In genomic region chr6:151682922-151683321, GRCh38 we compare ENCODE assay signal across 14 cellular contexts.
A peak's percentile ranks its signal among the peaks of the same experiment; 100 is the strongest.
DNase-seq lines count a peak whose midpoint lies in the region; TF ChIP-seq lines count a peak whose summit lies in the region.
"Had no signal": no experiment of that assay in that cellular context is flagged by ENCODE, and none has a peak within 500 bp of the region (broad histone marks: within the 10 kb centered on the region; RNA-seq: fewer than 3 reads in every experiment).

No MANE protein-coding gene starts in this region.

- H3K4me1 ChIP-seq in endodermal cell (ENCODE audit: control insufficient read depth, insufficient read depth, low read length) (peaks cover 11% of the 10 kb centered on the region), liver (ENCODE audit: control insufficient read depth in 4 of 4, insufficient read depth in 4 of 4, low read length in 3 of 4) (peaks cover 6 to 36% (median 28%) of the 10 kb centered on the region in 4 donors)
- H3K4me1 ChIP-seq: BE2C had no signal

- no peaks in the 10 kb centered on the region for H3K27me3 ChIP-seq in endodermal cell (ENCODE audit: control insufficient read depth, insufficient read depth, low read length, poor library complexity, severe bottlenecking)
- no peaks in the 10 kb centered on the region for H3K27me3 ChIP-seq in liver (ENCODE audit: control insufficient read depth in 4 of 4, insufficient read depth in 4 of 4, low read length in 3 of 4)

- H3K4me3 ChIP-seq in endodermal cell (ENCODE audit: low read length) (peak overlapping the region; percentile 44), liver (ENCODE audit: low read depth in 1 of 3, low read length in 3 of 3) (no peak overlapping the region)
- H3K4me3 ChIP-seq: K562 had no signal

- H3K36me3 Mint-ChIP-seq in endodermal cell (ENCODE audit: low read depth) = no peaks in the 10 kb centered on the region
- H3K36me3 Mint-ChIP-seq: CD4-positive, CD25-positive, alpha-beta regulatory T cell had no signal

- H3K27ac ChIP-seq in endodermal cell (ENCODE audit: low read depth, low read length) (no peak overlapping the region), liver (ENCODE audit: low read depth in 1 of 2, low read length in 2 of 2) (peak overlapping the region in 1 of 2 donors; percentile 39)
- H3K27ac ChIP-seq: HL-60 had no signal

- no peaks in the 10 kb centered on the region for H3K9me3 Mint-ChIP-seq in endodermal cell
- H3K9me3 Mint-ChIP-seq: CD8-positive, alpha-beta memory T cell; H9 had no signal

- no peak for TF ChIP-seq CTCF in endodermal cell (conservative IDR thresholded peaks at IDR 0.05)
- TF ChIP-seq CTCF in liver (IDR thresholded peaks at IDR 0.05; ENCODE audit: low read depth, low read length, missing input control) = no peak

- peaks cover 29% of the 10 kb centered on the region for H3K4me1 Mint-ChIP-seq in endodermal cell
- H3K4me1 Mint-ChIP-seq: H9 had no signal

- H3K27ac Mint-ChIP-seq in endodermal cell = peak overlapping the region; percentile 90
- H3K27ac Mint-ChIP-seq: CD4-positive, CD25-positive, alpha-beta regulatory T cell; CD8-positive, alpha-beta memory T cell; H9 had no signal

- 58% methylated on average over 3 of the region's 3 CpGs; no CpG with 5 or more reads in 1 of the 2 experiments for WGBS in endodermal cell (ENCODE audit: insufficient coverage in 1 of 2, insufficient read length in 1 of 2), 2 experiments
- WGBS in liver = 28% methylated on average over 3 of the region's 3 CpGs

- DNase-seq in NCI-H82 (lab: John Stamatoyannopoulos, UW) (peak; percentile 30), endodermal cell (no peak), epidermal melanocyte (ENCODE audit: insufficient read length, low spot score) (no peak), AML-193 (lab: John Stamatoyannopoulos, UW) (no peak), NCI-H1436 treated with DMSO at 0.1 percent for 48 hours (lab: John Stamatoyannopoulos, UW) (no peak)
- DNase-seq: BE2C; C1 segment of cervical spinal cord; CD4-positive, CD25-positive, alpha-beta regulatory T cell; CD8-positive, alpha-beta memory T cell; H9; IMR-90 had no signal

- H3K9ac ChIP-seq in endodermal cell (ENCODE audit: extremely low read depth, low read length, poor library complexity, severe bottlenecking) = peak overlapping the region; percentile 36
- no peak overlapping the region for H3K9ac ChIP-seq in liver (ENCODE audit: low read depth in 1 of 2, low read length in 2 of 2)

- H3K27me3 Mint-ChIP-seq in endodermal cell (ENCODE audit: insufficient read depth) = peaks cover 8% of the 10 kb centered on the region

- no peak overlapping the region for H3K4me3 Mint-ChIP-seq in endodermal cell
- H3K4me3 Mint-ChIP-seq: CD4-positive, CD25-positive, alpha-beta regulatory T cell; CD8-positive, alpha-beta memory T cell; H9 had no signal

- no peaks in the 10 kb centered on the region for H3K36me3 ChIP-seq in endodermal cell (ENCODE audit: control insufficient read depth, insufficient read depth, low read length)
- no peaks in the 10 kb centered on the region for H3K36me3 ChIP-seq in liver (ENCODE audit: control insufficient read depth in 4 of 4, insufficient read depth in 3 of 4, low read depth in 1 of 4, low read length in 3 of 4)
- H3K36me3 ChIP-seq: BE2C had no signal

- H3K9me3 ChIP-seq in endodermal cell (ENCODE audit: control insufficient read depth, low read length) (no peaks in the 10 kb centered on the region), liver (ENCODE audit: control insufficient read depth in 4 of 4, low read length in 3 of 4) (no peaks in the 10 kb centered on the region)
- H3K9me3 ChIP-seq: BE2C had no signal

- no peak for TF ChIP-seq RAD21 in liver (IDR thresholded peaks at IDR 0.05)

TF ChIP-seq in liver, 16 proteins besides CTCF, POLR2A, EP300 and RAD21:
- TF ChIP-seq, protein P1, sequence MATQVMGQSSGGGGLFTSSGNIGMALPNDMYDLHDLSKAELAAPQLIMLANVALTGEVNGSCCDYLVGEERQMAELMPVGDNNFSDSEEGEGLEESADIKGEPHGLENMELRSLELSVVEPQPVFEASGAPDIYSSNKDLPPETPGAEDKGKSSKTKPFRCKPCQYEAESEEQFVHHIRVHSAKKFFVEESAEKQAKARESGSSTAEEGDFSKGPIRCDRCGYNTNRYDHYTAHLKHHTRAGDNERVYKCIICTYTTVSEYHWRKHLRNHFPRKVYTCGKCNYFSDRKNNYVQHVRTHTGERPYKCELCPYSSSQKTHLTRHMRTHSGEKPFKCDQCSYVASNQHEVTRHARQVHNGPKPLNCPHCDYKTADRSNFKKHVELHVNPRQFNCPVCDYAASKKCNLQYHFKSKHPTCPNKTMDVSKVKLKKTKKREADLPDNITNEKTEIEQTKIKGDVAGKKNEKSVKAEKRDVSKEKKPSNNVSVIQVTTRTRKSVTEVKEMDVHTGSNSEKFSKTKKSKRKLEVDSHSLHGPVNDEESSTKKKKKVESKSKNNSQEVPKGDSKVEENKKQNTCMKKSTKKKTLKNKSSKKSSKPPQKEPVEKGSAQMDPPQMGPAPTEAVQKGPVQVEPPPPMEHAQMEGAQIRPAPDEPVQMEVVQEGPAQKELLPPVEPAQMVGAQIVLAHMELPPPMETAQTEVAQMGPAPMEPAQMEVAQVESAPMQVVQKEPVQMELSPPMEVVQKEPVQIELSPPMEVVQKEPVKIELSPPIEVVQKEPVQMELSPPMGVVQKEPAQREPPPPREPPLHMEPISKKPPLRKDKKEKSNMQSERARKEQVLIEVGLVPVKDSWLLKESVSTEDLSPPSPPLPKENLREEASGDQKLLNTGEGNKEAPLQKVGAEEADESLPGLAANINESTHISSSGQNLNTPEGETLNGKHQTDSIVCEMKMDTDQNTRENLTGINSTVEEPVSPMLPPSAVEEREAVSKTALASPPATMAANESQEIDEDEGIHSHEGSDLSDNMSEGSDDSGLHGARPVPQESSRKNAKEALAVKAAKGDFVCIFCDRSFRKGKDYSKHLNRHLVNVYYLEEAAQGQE (IDR thresholded peaks at IDR 0.05) = no peak
- TF ChIP-seq GABPA (IDR thresholded peaks at IDR 0.05 in 1 of 2, conservative IDR thresholded peaks at IDR 0.05 in 1 of 2) = no peak
- TF ChIP-seq HNF4A (conservative IDR thresholded peaks at IDR 0.05) = peak in 1 of 2 donors; percentile 27
- no peak for TF ChIP-seq EGR1 (IDR thresholded peaks at IDR 0.05; ENCODE audit: low read depth in 2 of 2)
- no peak for TF ChIP-seq JUND (IDR thresholded peaks at IDR 0.05)
- no peak for TF ChIP-seq NR2F2 (IDR thresholded peaks at IDR 0.05)
- peak; percentile 21 for TF ChIP-seq FOXA1 (IDR thresholded peaks at IDR 0.05)
- TF ChIP-seq, protein P2, sequence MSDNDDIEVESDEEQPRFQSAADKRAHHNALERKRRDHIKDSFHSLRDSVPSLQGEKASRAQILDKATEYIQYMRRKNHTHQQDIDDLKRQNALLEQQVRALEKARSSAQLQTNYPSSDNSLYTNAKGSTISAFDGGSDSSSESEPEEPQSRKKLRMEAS (IDR thresholded peaks at IDR 0.05) = no peak
- peak; percentile 68 for TF ChIP-seq FOXA2 (IDR thresholded peaks at IDR 0.05)
- TF ChIP-seq RXRA (IDR thresholded peaks at IDR 0.05) = peak in 1 of 2 donors; percentile 24
- TF ChIP-seq, protein P3, sequence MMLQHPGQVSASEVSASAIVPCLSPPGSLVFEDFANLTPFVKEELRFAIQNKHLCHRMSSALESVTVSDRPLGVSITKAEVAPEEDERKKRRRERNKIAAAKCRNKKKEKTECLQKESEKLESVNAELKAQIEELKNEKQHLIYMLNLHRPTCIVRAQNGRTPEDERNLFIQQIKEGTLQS (IDR thresholded peaks at IDR 0.05) = no peak
